ENCODE assay signal across 8 cellular contexts in the genomic region with DNA sequence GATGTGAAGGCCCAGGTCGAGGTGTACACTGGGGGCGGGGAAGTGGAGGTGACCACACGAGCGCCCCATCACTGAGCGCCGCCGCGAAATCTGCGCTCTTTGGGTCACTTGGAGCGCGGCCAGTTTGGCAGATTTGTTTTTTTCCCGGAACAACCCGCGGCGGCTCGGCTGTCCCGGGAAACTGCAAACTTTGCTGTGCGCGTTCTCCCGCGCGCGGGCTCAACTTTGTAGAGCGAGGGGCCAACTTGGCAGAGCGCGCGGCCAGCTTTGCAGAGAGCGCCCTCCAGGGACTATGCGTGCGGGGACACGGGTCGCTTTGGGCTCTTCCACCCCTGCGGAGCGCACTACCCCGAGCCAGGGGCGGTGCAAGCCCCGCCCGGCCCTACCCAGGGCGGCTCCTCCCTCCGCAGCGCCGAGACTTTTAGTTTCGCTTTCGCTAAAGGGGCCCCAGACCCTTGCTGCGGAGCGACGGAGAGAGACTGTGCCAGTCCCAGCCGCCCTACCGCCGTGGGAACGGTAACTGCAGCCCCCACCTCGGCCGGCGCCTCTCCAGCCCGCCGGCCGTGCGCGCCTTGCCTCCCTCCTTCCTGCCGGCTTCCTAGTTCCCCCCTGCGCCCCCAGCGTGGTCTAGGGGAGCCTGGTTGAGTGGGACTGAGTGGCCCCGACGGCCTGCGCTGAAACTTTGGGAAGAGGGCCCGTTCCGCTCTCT. TPM values are rescaled to one million over a fixed set of nuclear protein-coding genes. Genes with fewer than 3 reads are reported as not detected.
DNase-seq lines count a peak whose midpoint lies in the region; ATAC-seq lines count a peak whose summit lies in the region.

CASP7 (plus strand) TSS at position 450 of the 709 bp plus-strand sequence. CDS start 17,582 bp downstream, outside the sequence.

- DNase-seq in AG08395 (ENCODE audit: low spot score) (peak; percentile 82), NCI-H510A (lab: John Stamatoyannopoulos, UW) (peak; percentile 77), cortex of kidney (lab: John Stamatoyannopoulos, UW) (peak; percentile 30), left lobe of liver (ENCODE audit: low spot score) (peak; percentile 89)
- peak; percentile 88 for DNase-seq in activated CD4-positive, alpha-beta T cell treated with anti-CD3 and anti-CD28 coated beads, Interleukin-2, amount 10 ng/mL, durations not matched to agents 7 days and 5 days
- peak; percentile 80 for DNase-seq in stimulated activated CD4-positive, alpha-beta T cell treated with anti-CD3 and anti-CD28 coated beads, Interleukin-2, amount 100 ng/mL, for 4 hours (ENCODE audit: low read depth)

- peak; percentile 43 for ATAC-seq in GM18858 (IDR thresholded peaks at IDR 0.05; ENCODE audit: unreplicated experiment)
- peak; percentile 58 for ATAC-seq in HG03066 (IDR thresholded peaks at IDR 0.05; ENCODE audit: low read depth, unreplicated experiment)
- peak; percentile 92 for ATAC-seq in left lobe of liver

- peak within 1 kb of the TSS; percentile 92 for H3K4me3 Mint-ChIP-seq in activated CD4-positive, alpha-beta T cell treated with anti-CD3 and anti-CD28 coated beads, Interleukin-2, amount 10 ng/mL, durations not matched to agents 7 days and 5 days

- POLR2A ChIA-PET in activated CD4-positive, alpha-beta T cell treated with anti-CD3 and anti-CD28 coated beads, Interleukin-2, amount 10 ng/mL, durations not matched to agents 7 days and 5 days (lab: Charles Lee), result interaction anchor here (0.6 to 1.5 kb wide), 3 partner anchors 53 to 552 kb away, joined by 3 to 7 read pairs (median 4); no protein-coding TSS in a partner anchor

- H3K27ac Mint-ChIP-seq in activated CD4-positive, alpha-beta T cell treated with anti-CD3 and anti-CD28 coated beads, Interleukin-2, amount 10 ng/mL, durations not matched to agents 7 days and 5 days, result peak within 1 kb of the TSS; percentile 94

- CTCF ChIA-PET in activated CD4-positive, alpha-beta T cell treated with anti-CD3 and anti-CD28 coated beads, Interleukin-2, amount 10 ng/mL, durations not matched to agents 7 days and 5 days (lab: Charles Lee), result interaction anchor here (0.7 to 1.5 kb wide), 5 partner anchors 9 to 36 kb away, joined by 3 to 8 read pairs (median 5); no protein-coding TSS in a partner anchor

- peaks cover 27% of the 10 kb centered on the region for H3K36me3 Mint-ChIP-seq in activated CD4-positive, alpha-beta T cell treated with anti-CD3 and anti-CD28 coated beads, Interleukin-2, amount 10 ng/mL, durations not matched to agents 7 days and 5 days (ENCODE audit: low read depth)

- peaks cover 42% of the 10 kb centered on the region for H3K4me1 Mint-ChIP-seq in activated CD4-positive, alpha-beta T cell treated with anti-CD3 and anti-CD28 coated beads, Interleukin-2, amount 10 ng/mL, durations not matched to agents 7 days and 5 days

- H3K9me3 Mint-ChIP-seq in activated CD4-positive, alpha-beta T cell treated with anti-CD3 and anti-CD28 coated beads, Interleukin-2, amount 10 ng/mL, durations not matched to agents 7 days and 5 days, result peaks cover 11% of the 10 kb centered on the region

- H3K27me3 Mint-ChIP-seq in activated CD4-positive, alpha-beta T cell treated with anti-CD3 and anti-CD28 coated beads, Interleukin-2, amount 10 ng/mL, durations not matched to agents 7 days and 5 days, result peaks cover 2% of the 10 kb centered on the region

RNA-seq across cellular contexts. Expression of gene CASP7, which starts in this region (rescaled TPM):
- 10 to 100 TPM; 33.5 to 35.6 TPM for total RNA-seq in activated CD4-positive, alpha-beta T cell treated with anti-CD3 and anti-CD28 coated beads, Interleukin-2, amount 10 ng/mL, durations not matched to agents 7 days and 5 days
- total RNA-seq in left lobe of liver, result 12.4 TPM

Comparison
In these comparisons a context has a peak if more than half of its experiments do, and no peak if none do; other contexts are left out.
1. Peak in every context shown above with its lines: DNase-seq and ATAC-seq.
2. DNase-seq: peak in every context shown above with its lines; median percentile 89 in left lobe of liver; 88 in activated CD4-positive, alpha-beta T cell treated with anti-CD3 and anti-CD28 coated beads, Interleukin-2, amount 10 ng/mL, durations not matched to agents 7 days and 5 days; 82 in AG08395; 80 in stimulated activated CD4-positive, alpha-beta T cell treated with anti-CD3 and anti-CD28 coated beads, Interleukin-2, amount 100 ng/mL, for 4 hours; 77 in NCI-H510A; 30 in cortex of kidney.